ENCODE assay signal across 8 cellular contexts in the genomic region with DNA sequence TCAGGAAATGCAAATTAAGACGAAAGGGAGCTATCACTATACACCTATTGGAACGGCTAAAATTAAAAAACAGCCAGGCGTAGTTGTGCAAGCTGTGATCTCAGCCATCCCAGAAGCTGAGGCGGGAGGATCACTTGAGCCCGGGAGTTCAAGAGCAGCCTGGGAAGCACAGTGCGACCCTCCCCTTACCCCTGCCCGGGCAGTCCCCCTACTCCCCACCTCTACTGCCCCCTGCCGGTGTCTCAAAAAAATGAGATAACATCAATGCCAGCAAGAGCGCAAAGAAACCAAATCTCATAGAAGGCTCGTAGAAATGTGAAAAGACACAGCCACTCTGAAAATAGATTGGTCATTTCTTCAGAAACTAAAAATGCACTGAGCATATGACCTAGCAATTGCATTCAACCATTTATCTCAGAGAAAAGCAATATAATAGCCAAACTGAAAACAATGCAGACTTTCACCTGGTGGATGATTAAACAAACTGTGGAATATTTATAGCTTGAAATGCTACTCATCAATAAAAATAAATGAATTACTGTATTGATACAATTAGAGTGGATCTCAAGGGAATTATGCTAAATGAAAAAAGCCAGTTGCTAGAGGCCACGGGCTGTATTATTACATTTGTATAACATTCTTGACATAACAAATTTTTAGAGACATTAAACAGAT.
DNase-seq lines count a peak whose midpoint lies in the region; ATAC-seq and TF ChIP-seq lines count a peak whose summit lies in the region.

No MANE protein-coding gene starts in this region.

- no peak for ATAC-seq in HG02588 (IDR thresholded peaks at IDR 0.05; ENCODE audit: unreplicated experiment)

- peak overlapping the region; percentile 13 for H3K4me3 Mint-ChIP-seq in activated naive CD8-positive, alpha-beta T cell
- peak overlapping the region; percentile 80 for H3K4me3 Mint-ChIP-seq in nephron progenitor cell

- no peaks in the 10 kb centered on the region for H3K36me3 Mint-ChIP-seq in activated naive CD8-positive, alpha-beta T cell
- no peaks in the 10 kb centered on the region for H3K36me3 Mint-ChIP-seq in nephron progenitor cell (ENCODE audit: low read depth)

- peak; percentile 40 for DNase-seq in SIG-M5 treated with dmso at 0.1 percent for 504 hours (lab: John Stamatoyannopoulos, UW; ENCODE audit: unreplicated experiment)
- no peak for DNase-seq in SIG-M5 (lab: John Stamatoyannopoulos, UW)
- DNase-seq in KBM-7 = peak; percentile 54
- peak; percentile 85 for DNase-seq in nephron progenitor cell
- DNase-seq in RPMI8226 = no peak
- no peak for DNase-seq in superior temporal gyrus (ENCODE audit: extremely low spot score)

- in situ Hi-C loops in KBM-7 (cut with MboI; ENCODE audit: low pct_unique_long_range_greater_than_20kb, low sequenced_read_pairs) = no loop called here

- no peaks in the 10 kb centered on the region for H3K27me3 Mint-ChIP-seq in activated naive CD8-positive, alpha-beta T cell
- H3K27me3 Mint-ChIP-seq in nephron progenitor cell (ENCODE audit: low read depth, poor library complexity) = peaks cover 100% of the 10 kb centered on the region

- H3K4me1 Mint-ChIP-seq in activated naive CD8-positive, alpha-beta T cell (ENCODE audit: low read depth) = peaks cover 79% of the 10 kb centered on the region
- peaks cover 37% of the 10 kb centered on the region for H3K4me1 Mint-ChIP-seq in nephron progenitor cell

- peak; percentile 67 for TF ChIP-seq CTCF in nephron progenitor cell (IDR thresholded peaks at IDR 0.05)

- H3K27ac Mint-ChIP-seq in activated naive CD8-positive, alpha-beta T cell = no peak overlapping the region
- H3K27ac Mint-ChIP-seq in nephron progenitor cell = no peak overlapping the region

- H3K9me3 Mint-ChIP-seq in activated naive CD8-positive, alpha-beta T cell (ENCODE audit: low read depth) = no peaks in the 10 kb centered on the region
- peaks cover 10% of the 10 kb centered on the region for H3K9me3 Mint-ChIP-seq in nephron progenitor cell

Comparison
In these comparisons a context has a peak if more than half of its experiments do, and no peak if none do; other contexts are left out.
1. DNase-seq: peak in SIG-M5 treated with dmso at 0.1 percent for 504 hours (single experiment), KBM-7 (single experiment) and nephron progenitor cell (single experiment); none in SIG-M5 (single experiment), RPMI8226 (single experiment) and superior temporal gyrus (single experiment).